2 cellular contexts compared by ENCODE assay signal in genomic region chr11:102430158-102430836, GRCh38.
TF ChIP-seq lines count a peak whose summit lies in the region.

No MANE protein-coding gene starts in this region.

TF ChIP-seq in GM23338, 12 proteins besides CTCF, POLR2A, EP300 and RAD21 (continued from another document):
- TF ChIP-seq REST (IDR thresholded peaks at IDR 0.05; ENCODE audit: unreplicated experiment) = no peak
- TF ChIP-seq ZNF114 (CRISPR knock-in tag; IDR thresholded peaks at IDR 0.05) = no peak
- no peak for TF ChIP-seq ZNF331 (CRISPR knock-in tag; IDR thresholded peaks at IDR 0.05; ENCODE audit: low read depth)
- TF ChIP-seq ZNF462 (CRISPR knock-in tag; IDR thresholded peaks at IDR 0.05) = no peak
- TF ChIP-seq NANOG (IDR thresholded peaks at IDR 0.05; ENCODE audit: borderline replicate concordance) = no peak

TF ChIP-seq in SK-N-SH treated with all-trans-retinoic acid at 6 μM for 48 hours, 23 proteins besides CTCF, POLR2A, EP300 and RAD21 (continued from another document):
- TF ChIP-seq CSRNP3 (CRISPR knock-in tag; IDR thresholded peaks at IDR 0.05) = no peak
- no peak for TF ChIP-seq TSHZ2 (CRISPR knock-in tag; IDR thresholded peaks at IDR 0.05)
- TF ChIP-seq TCF4 (CRISPR knock-in tag; IDR thresholded peaks at IDR 0.05; ENCODE audit: borderline replicate concordance) = no peak
- no peak for TF ChIP-seq CREB5 (CRISPR knock-in tag; IDR thresholded peaks at IDR 0.05; ENCODE audit: low read depth)
- no peak for TF ChIP-seq BACH2 (CRISPR knock-in tag; IDR thresholded peaks at IDR 0.05; ENCODE audit: borderline replicate concordance)
- TF ChIP-seq SNAI2 (CRISPR knock-in tag; IDR thresholded peaks at IDR 0.05) = no peak
